1 cellular context compared by ENCODE assay signal in genomic region chr13:39938591-39938990, GRCh38.
TF ChIP-seq lines count a peak whose summit lies in the region.

No MANE protein-coding gene starts in this region.

TF ChIP-seq in SK-N-SH treated with all-trans-retinoic acid at 6 μM for 48 hours, 23 proteins besides CTCF, POLR2A, EP300 and RAD21 (continued from another document):
- no peak for TF ChIP-seq TSHZ2 (CRISPR knock-in tag; IDR thresholded peaks at IDR 0.05)
- no peak for TF ChIP-seq ZNF70 (CRISPR knock-in tag; IDR thresholded peaks at IDR 0.05)
- no peak for TF ChIP-seq TOX (CRISPR knock-in tag; IDR thresholded peaks at IDR 0.05; ENCODE audit: borderline replicate concordance)
- TF ChIP-seq SNAI2 (CRISPR knock-in tag; IDR thresholded peaks at IDR 0.05) = no peak
- TF ChIP-seq ZNF8 (CRISPR knock-in tag; IDR thresholded peaks at IDR 0.05) = no peak
- TF ChIP-seq ISL1 (CRISPR knock-in tag; IDR thresholded peaks at IDR 0.05) = no peak
- TF ChIP-seq ARNTL (CRISPR knock-in tag; IDR thresholded peaks at IDR 0.05; ENCODE audit: borderline replicate concordance, low read depth) = no peak
- TF ChIP-seq PPARA (CRISPR knock-in tag; IDR thresholded peaks at IDR 0.05; ENCODE audit: borderline replicate concordance) = no peak
- no peak for TF ChIP-seq OSR1 (CRISPR knock-in tag; IDR thresholded peaks at IDR 0.05)
- no peak for TF ChIP-seq TCF4 (CRISPR knock-in tag; IDR thresholded peaks at IDR 0.05; ENCODE audit: borderline replicate concordance)
- no peak for TF ChIP-seq ZC3H10 (CRISPR knock-in tag; IDR thresholded peaks at IDR 0.05)
- no peak for TF ChIP-seq CSDC2 (CRISPR knock-in tag; IDR thresholded peaks at IDR 0.05)
- TF ChIP-seq GLIS3 (CRISPR knock-in tag; IDR thresholded peaks at IDR 0.05) = no peak
- TF ChIP-seq CREB5 (CRISPR knock-in tag; IDR thresholded peaks at IDR 0.05; ENCODE audit: low read depth) = no peak
- no peak for TF ChIP-seq RARB (CRISPR knock-in tag; IDR thresholded peaks at IDR 0.05)
TF ChIP-seq in SK-N-SH treated with all-trans-retinoic acid at 6 μM for 48 hours: peak in this region for 0.
